Comparison of ENCODE assay signal across 32 cellular contexts in genomic region chr4:119870868-119871267, GRCh38.
"Had no signal": no experiment of that assay in that cellular context is flagged by ENCODE, and none has a peak within 500 bp of the region (broad histone marks: within the 10 kb centered on the region; RNA-seq: fewer than 3 reads in every experiment).

No MANE protein-coding gene starts in this region.

- H3K9me3 Mint-ChIP-seq: naive thymus-derived CD4-positive, alpha-beta T cell; nephron; stimulated activated memory B cell treated with anti-CD40 and anti-IgM and Interleukin-4, amounts not matched to agents 10 μg/mL and 1 μg/mL and 100 μg/mL, for 72 hours; stimulated activated naive CD8-positive, alpha-beta T cell treated with anti-CD3 and anti-CD28 coated beads, Interleukin-15, amount 100 ng/mL, for 72 hours; type B pancreatic cell had no signal

- H3K4me1 Mint-ChIP-seq: naive thymus-derived CD4-positive, alpha-beta T cell; natural killer cell; stimulated activated memory B cell treated with anti-CD40 and anti-IgM and Interleukin-4, amounts not matched to agents 10 μg/mL and 1 μg/mL and 100 μg/mL, for 72 hours; stimulated activated naive CD8-positive, alpha-beta T cell treated with anti-CD3 and anti-CD28 coated beads, Interleukin-15, amount 100 ng/mL, for 72 hours had no signal

- H3K36me3 ChIP-seq: neutrophil, right lobe of liver, sigmoid colon, spleen, suprapubic skin, tibial artery, transverse colon, upper lobe of right lung, uterus had no signal

- H3K9ac ChIP-seq: parathyroid adenoma had no signal

- H3K27me3 Mint-ChIP-seq: progenitor cell of endocrine pancreas; stimulated activated memory B cell treated with anti-CD40 and anti-IgM and Interleukin-4, amounts not matched to agents 10 μg/mL and 1 μg/mL and 100 μg/mL, for 72 hours; stimulated activated naive CD8-positive, alpha-beta T cell treated with anti-CD3 and anti-CD28 coated beads, Interleukin-15, amount 100 ng/mL, for 72 hours had no signal

- H3K9me3 ChIP-seq: neutrophil, psoas muscle, right lobe of liver, sigmoid colon, spleen, suprapubic skin, testis, tibial artery, transverse colon, upper lobe of right lung, uterus had no signal

- H2AFZ ChIP-seq: parathyroid adenoma had no signal

- H3K4me1 ChIP-seq: parathyroid adenoma, psoas muscle, right lobe of liver, sigmoid colon, spleen, suprapubic skin, testis, upper lobe of right lung, uterus had no signal

- H3K27me3 ChIP-seq: neutrophil, right lobe of liver, sigmoid colon, spleen, suprapubic skin, testis, tibial artery, transverse colon, upper lobe of right lung, uterus had no signal

- H3K4me2 ChIP-seq: smooth muscle cell had no signal

- DNase-seq: naive thymus-derived CD4-positive, alpha-beta T cell; natural killer cell; nucleus accumbens; posterior cingulate gyrus; psoas muscle; retina; right cardiac atrium; right lobe of liver; sigmoid colon; spleen; stimulated activated CD4-positive, alpha-beta T cell treated with anti-CD3 and anti-CD28 coated beads, Interleukin-12 subunit alpha, Interleukin-12 subunit beta, amount 100 ng/mL, for 4 hours; stimulated activated CD4-positive, alpha-beta T cell treated with anti-CD3 and anti-CD28 coated beads, Interleukin-1b, Interleukin-23, amount 100 ng/mL, for 48 hours; stimulated activated CD4-positive, alpha-beta T cell treated with anti-CD3 and anti-CD28 coated beads, Interleukin-4, amount 100 ng/mL, for 1 hour; stimulated activated CD4-positive, alpha-beta T cell treated with anti-CD3 and anti-CD28 coated beads, Interleukin-4, amount 100 ng/mL, for 4 hours; stimulated activated CD8-positive, alpha-beta memory T cell treated with anti-CD3 and anti-CD28 coated beads, Interleukin-4, amount 100 ng/mL, for 48 hours; stimulated activated naive CD4-positive, alpha-beta T cell; stimulated activated naive CD8-positive, alpha-beta T cell treated with anti-CD3 and anti-CD28 coated beads, Interleukin-15, amount 100 ng/mL, for 72 hours; stimulated activated naive CD8-positive, alpha-beta T cell treated with anti-CD3 and anti-CD28 coated beads, Interleukin-15, Interleukin-2, amounts not matched to agents 100 U/mL and 50 U/mL, for 24 hours; substantia nigra; testis; tibial artery; transverse colon; upper lobe of right lung; uterus had no signal

- H3K79me2 ChIP-seq: parathyroid adenoma had no signal

- H3K4me3 ChIP-seq: psoas muscle, right lobe of liver, sigmoid colon, smooth muscle cell, spleen, suprapubic skin, testis, tibial artery, transverse colon, upper lobe of right lung, uterus had no signal

- H3K36me3 Mint-ChIP-seq: naive thymus-derived CD4-positive, alpha-beta T cell; natural killer cell; stimulated activated memory B cell treated with anti-CD40 and anti-IgM and Interleukin-4, amounts not matched to agents 10 μg/mL and 1 μg/mL and 100 μg/mL, for 72 hours; type B pancreatic cell had no signal

- H3K27ac Mint-ChIP-seq: naive thymus-derived CD4-positive, alpha-beta T cell; natural killer cell; progenitor cell of endocrine pancreas; stimulated activated memory B cell treated with anti-CD40 and anti-IgM and Interleukin-4, amounts not matched to agents 10 μg/mL and 1 μg/mL and 100 μg/mL, for 72 hours; stimulated activated naive CD8-positive, alpha-beta T cell treated with anti-CD3 and anti-CD28 coated beads, Interleukin-15, amount 100 ng/mL, for 72 hours; type B pancreatic cell had no signal

- H3K4me3 Mint-ChIP-seq: naive thymus-derived CD4-positive, alpha-beta T cell; natural killer cell; nephron; stimulated activated memory B cell treated with anti-CD40 and anti-IgM and Interleukin-4, amounts not matched to agents 10 μg/mL and 1 μg/mL and 100 μg/mL, for 72 hours; stimulated activated naive CD8-positive, alpha-beta T cell treated with anti-CD3 and anti-CD28 coated beads, Interleukin-15, amount 100 ng/mL, for 72 hours; type B pancreatic cell had no signal

- H3K27ac ChIP-seq: neutrophil, parathyroid adenoma, psoas muscle, right lobe of liver, sigmoid colon, spleen, suprapubic skin, testis, tibial artery, transverse colon, upper lobe of right lung, uterus had no signal
